ENCODE assay signal across 1 cellular context in genomic region chr3:111335512-111335911, GRCh38.
TF ChIP-seq lines count a peak whose summit lies in the region.

No MANE protein-coding gene starts in this region.

TF ChIP-seq in GM23338, 12 proteins besides CTCF, POLR2A, EP300 and RAD21 (continued from another document):
- TF ChIP-seq, protein P1, sequence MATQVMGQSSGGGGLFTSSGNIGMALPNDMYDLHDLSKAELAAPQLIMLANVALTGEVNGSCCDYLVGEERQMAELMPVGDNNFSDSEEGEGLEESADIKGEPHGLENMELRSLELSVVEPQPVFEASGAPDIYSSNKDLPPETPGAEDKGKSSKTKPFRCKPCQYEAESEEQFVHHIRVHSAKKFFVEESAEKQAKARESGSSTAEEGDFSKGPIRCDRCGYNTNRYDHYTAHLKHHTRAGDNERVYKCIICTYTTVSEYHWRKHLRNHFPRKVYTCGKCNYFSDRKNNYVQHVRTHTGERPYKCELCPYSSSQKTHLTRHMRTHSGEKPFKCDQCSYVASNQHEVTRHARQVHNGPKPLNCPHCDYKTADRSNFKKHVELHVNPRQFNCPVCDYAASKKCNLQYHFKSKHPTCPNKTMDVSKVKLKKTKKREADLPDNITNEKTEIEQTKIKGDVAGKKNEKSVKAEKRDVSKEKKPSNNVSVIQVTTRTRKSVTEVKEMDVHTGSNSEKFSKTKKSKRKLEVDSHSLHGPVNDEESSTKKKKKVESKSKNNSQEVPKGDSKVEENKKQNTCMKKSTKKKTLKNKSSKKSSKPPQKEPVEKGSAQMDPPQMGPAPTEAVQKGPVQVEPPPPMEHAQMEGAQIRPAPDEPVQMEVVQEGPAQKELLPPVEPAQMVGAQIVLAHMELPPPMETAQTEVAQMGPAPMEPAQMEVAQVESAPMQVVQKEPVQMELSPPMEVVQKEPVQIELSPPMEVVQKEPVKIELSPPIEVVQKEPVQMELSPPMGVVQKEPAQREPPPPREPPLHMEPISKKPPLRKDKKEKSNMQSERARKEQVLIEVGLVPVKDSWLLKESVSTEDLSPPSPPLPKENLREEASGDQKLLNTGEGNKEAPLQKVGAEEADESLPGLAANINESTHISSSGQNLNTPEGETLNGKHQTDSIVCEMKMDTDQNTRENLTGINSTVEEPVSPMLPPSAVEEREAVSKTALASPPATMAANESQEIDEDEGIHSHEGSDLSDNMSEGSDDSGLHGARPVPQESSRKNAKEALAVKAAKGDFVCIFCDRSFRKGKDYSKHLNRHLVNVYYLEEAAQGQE (IDR thresholded peaks at IDR 0.05; ENCODE audit: unreplicated experiment), result no peak
- no peak for TF ChIP-seq EZH2phosphoT487 (IDR thresholded peaks at IDR 0.05; ENCODE audit: unreplicated experiment)
- TF ChIP-seq, protein P2, sequence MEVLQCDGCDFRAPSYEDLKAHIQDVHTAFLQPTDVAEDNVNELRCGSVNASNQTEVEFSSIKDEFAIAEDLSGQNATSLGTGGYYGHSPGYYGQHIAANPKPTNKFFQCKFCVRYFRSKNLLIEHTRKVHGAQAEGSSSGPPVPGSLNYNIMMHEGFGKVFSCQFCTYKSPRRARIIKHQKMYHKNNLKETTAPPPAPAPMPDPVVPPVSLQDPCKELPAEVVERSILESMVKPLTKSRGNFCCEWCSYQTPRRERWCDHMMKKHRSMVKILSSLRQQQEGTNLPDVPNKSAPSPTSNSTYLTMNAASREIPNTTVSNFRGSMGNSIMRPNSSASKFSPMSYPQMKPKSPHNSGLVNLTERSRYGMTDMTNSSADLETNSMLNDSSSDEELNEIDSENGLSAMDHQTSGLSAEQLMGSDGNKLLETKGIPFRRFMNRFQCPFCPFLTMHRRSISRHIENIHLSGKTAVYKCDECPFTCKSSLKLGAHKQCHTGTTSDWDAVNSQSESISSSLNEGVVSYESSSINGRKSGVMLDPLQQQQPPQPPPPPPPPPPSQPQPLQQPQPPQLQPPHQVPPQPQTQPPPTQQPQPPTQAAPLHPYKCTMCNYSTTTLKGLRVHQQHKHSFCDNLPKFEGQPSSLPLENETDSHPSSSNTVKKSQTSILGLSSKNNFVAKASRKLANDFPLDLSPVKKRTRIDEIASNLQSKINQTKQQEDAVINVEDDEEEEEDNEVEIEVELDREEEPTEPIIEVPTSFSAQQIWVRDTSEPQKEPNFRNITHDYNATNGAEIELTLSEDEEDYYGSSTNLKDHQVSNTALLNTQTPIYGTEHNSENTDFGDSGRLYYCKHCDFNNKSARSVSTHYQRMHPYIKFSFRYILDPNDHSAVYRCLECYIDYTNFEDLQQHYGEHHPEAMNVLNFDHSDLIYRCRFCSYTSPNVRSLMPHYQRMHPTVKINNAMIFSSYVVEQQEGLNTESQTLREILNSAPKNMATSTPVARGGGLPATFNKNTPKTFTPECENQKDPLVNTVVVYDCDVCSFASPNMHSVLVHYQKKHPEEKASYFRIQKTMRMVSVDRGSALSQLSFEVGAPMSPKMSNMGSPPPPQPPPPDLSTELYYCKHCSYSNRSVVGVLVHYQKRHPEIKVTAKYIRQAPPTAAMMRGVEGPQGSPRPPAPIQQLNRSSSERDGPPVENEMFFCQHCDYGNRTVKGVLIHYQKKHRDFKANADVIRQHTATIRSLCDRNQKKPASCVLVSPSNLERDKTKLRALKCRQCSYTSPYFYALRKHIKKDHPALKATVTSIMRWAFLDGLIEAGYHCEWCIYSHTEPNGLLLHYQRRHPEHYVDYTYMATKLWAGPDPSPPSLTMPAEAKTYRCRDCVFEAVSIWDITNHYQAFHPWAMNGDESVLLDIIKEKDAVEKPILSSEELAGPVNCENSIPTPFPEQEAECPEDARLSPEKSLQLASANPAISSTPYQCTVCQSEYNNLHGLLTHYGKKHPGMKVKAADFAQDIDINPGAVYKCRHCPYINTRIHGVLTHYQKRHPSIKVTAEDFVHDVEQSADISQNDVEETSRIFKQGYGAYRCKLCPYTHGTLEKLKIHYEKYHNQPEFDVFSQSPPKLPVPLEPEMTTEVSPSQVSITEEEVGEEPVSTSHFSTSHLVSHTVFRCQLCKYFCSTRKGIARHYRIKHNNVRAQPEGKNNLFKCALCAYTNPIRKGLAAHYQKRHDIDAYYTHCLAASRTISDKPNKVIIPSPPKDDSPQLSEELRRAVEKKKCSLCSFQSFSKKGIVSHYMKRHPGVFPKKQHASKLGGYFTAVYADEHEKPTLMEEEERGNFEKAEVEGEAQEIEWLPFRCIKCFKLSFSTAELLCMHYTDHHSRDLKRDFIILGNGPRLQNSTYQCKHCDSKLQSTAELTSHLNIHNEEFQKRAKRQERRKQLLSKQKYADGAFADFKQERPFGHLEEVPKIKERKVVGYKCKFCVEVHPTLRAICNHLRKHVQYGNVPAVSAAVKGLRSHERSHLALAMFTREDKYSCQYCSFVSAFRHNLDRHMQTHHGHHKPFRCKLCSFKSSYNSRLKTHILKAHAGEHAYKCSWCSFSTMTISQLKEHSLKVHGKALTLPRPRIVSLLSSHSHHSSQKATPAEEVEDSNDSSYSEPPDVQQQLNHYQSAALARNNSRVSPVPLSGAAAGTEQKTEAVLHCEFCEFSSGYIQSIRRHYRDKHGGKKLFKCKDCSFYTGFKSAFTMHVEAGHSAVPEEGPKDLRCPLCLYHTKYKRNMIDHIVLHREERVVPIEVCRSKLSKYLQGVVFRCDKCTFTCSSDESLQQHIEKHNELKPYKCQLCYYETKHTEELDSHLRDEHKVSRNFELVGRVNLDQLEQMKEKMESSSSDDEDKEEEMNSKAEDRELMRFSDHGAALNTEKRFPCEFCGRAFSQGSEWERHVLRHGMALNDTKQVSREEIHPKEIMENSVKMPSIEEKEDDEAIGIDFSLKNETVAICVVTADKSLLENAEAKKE (CRISPR knock-in tag; IDR thresholded peaks at IDR 0.05), result no peak
- TF ChIP-seq EZH2 (IDR thresholded peaks at IDR 0.05; ENCODE audit: low read depth, unreplicated experiment), result no peak
- TF ChIP-seq POLR2AphosphoS5 (IDR thresholded peaks at IDR 0.05; ENCODE audit: low read depth), result no peak
- no peak for TF ChIP-seq STAT1 (IDR thresholded peaks at IDR 0.05; ENCODE audit: unreplicated experiment)
- no peak for TF ChIP-seq NANOG (IDR thresholded peaks at IDR 0.05; ENCODE audit: borderline replicate concordance)
- TF ChIP-seq CREB1 (CRISPR knock-in tag; IDR thresholded peaks at IDR 0.05; ENCODE audit: low read depth), result no peak
- no peak for TF ChIP-seq ETS1 (IDR thresholded peaks at IDR 0.05)
- no peak for TF ChIP-seq ZNF331 (CRISPR knock-in tag; IDR thresholded peaks at IDR 0.05; ENCODE audit: low read depth)
